Comparison of ENCODE assay signal across 24 cellular contexts in the genomic region with DNA sequence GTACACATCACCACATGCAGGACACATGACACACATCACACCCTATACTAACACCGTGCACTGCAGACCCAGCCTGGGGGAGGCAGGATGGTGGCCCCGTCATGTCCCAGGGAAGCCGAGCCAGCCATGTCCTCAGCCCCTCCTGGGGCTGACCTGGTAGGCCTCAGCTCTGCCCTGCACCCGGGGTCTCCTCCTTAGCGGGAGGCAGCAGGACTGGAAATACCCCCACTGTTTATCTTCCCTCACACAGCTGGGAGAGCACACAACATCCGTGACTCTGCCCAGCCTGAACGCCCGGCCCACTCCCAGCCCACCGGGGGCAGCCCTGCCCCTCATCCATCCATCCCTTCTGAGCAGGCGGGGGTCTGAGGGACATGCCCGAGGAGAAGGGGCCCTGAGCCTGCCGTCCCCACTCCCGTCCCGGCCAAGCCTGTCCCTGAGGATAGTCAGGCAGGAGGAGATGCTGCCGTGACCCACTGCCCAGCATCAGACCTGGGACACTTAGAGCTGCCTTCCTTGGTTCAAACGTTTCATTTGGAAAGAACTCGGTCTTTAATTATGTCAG.
"Had no signal": no experiment of that assay in that cellular context is flagged by ENCODE, and none has a peak within 500 bp of the region (broad histone marks: within the 10 kb centered on the region; RNA-seq: fewer than 3 reads in every experiment).

No MANE protein-coding gene starts in this region.

- H3K27ac ChIP-seq: body of pancreas, cardiac muscle cell, neural progenitor cell, prostate gland, stomach, transverse colon, uterus had no signal

- H3K36me3 ChIP-seq: cardiac muscle cell, neural progenitor cell, prostate gland, stomach, transverse colon, uterus had no signal

- H3K4me3 ChIP-seq: body of pancreas, cardiac muscle cell, lung, neural progenitor cell, prostate gland, stomach, transverse colon, uterus had no signal

- H3K4me1 ChIP-seq: body of pancreas, neural progenitor cell, prostate gland, stomach, transverse colon, uterus had no signal

- H3K27me3 ChIP-seq: cardiac muscle cell, neural progenitor cell, transverse colon, uterus had no signal

- DNase-seq: activated CD4-positive, alpha-beta T cell treated with anti-CD3 and anti-CD28 coated beads for 4 hours; activated CD4-positive, alpha-beta T cell treated with anti-CD3 and anti-CD28 coated beads, Interleukin-2, amount 50 U/mL, for 48 hours; activated CD8-positive, alpha-beta memory T cell treated with anti-CD3 and anti-CD28 coated beads, Interleukin-2, amount 50 U/mL, for 48 hours; activated gamma-delta T cell treated with Interleukin-2 at 50 U/mL for 16 hours; activated T-cell treated with anti-CD3 and anti-CD28 coated beads, Interleukin-2, amount 50 U/mL, for 72 hours; anterior cingulate cortex; body of pancreas; effector memory CD4-positive, alpha-beta T cell; foreskin melanocyte; glutamatergic neuron; hippocampal formation; naive thymus-derived CD8-positive, alpha-beta T cell; small intestine; stimulated activated CD4-positive, alpha-beta T cell treated with anti-CD3 and anti-CD28 coated beads, Interleukin-15, amount 100 ng/mL, for 24 hours; stomach; T-helper 9 cell; transverse colon; uterus had no signal

- ATAC-seq: activated T-cell treated with anti-CD3 and anti-CD28 coated beads, Interleukin-2, amount 50 U/mL, for 72 hours; body of pancreas; esophagus mucosa; naive thymus-derived CD8-positive, alpha-beta T cell; stimulated activated memory B cell treated with anti-CD40 and anti-IgM and Interleukin-4, amounts not matched to agents 10 μg/mL and 1 μg/mL and 100 μg/mL, for 72 hours had no signal

- H3K9me3 ChIP-seq: body of pancreas, prostate gland, transverse colon, uterus had no signal
